ENCODE assay signal across 38 cellular contexts in the genomic region with DNA sequence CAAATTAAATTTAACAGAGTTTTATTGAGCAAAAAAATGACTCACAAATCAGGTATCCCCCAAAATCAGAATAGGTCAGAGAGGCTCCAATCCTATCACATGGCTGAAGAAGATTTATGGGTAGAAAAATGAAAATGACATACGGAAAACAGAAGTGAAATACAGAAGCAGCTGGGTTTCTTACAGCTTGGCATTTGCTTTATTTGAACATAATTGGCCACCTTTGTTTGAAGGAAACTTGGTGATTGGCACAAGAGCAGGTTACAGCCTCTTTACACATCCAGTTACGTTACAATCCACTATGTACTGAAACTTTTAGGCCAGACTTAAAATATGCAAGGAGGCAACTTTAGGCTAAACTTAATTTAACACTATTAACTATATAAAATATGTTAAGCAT. TPM values are rescaled to one million over a fixed set of nuclear protein-coding genes. Genes with fewer than 3 reads are reported as not detected.
"Had no signal": no experiment of that assay in that cellular context is flagged by ENCODE, and none has a peak within 500 bp of the region (broad histone marks: within the 10 kb centered on the region; RNA-seq: fewer than 3 reads in every experiment).

No MANE protein-coding gene starts in this region.

- H3K27me3 ChIP-seq: adrenal gland, ascending aorta, cardiac muscle cell, colonic mucosa, ovary, uterus had no signal

- ATAC-seq: heart right ventricle; naive thymus-derived CD4-positive, alpha-beta T cell; sciatic nerve; stimulated activated naive CD8-positive, alpha-beta T cell treated with anti-CD3 and anti-CD28 coated beads, Interleukin-15, amount 100 ng/mL, for 72 hours had no signal

- H3K4me1 Mint-ChIP-seq: activated CD4-positive, alpha-beta T cell treated with anti-CD3 and anti-CD28 coated beads, Interleukin-2, amount 10 ng/mL, durations not matched to agents 24 days and 14 days; activated naive CD8-positive, alpha-beta T cell treated with anti-CD3 and anti-CD28 coated beads for 36 hours; brain; stimulated activated naive CD8-positive, alpha-beta T cell treated with anti-CD3 and anti-CD28 coated beads, Interleukin-15, amount 100 ng/mL, for 72 hours had no signal

- H3K36me3 ChIP-seq: adrenal gland, ascending aorta, cardiac muscle cell, colonic mucosa, esophagus squamous epithelium, heart right ventricle, ovary, prostate gland, uterus had no signal

- H3K27ac Mint-ChIP-seq: activated CD4-positive, alpha-beta memory T cell treated with anti-CD3 and anti-CD28 coated beads for 36 hours; activated CD4-positive, alpha-beta T cell treated with anti-CD3 and anti-CD28 coated beads, Interleukin-2, amount 10 ng/mL, durations not matched to agents 24 days and 14 days; activated naive CD4-positive, alpha-beta T cell treated with anti-CD3 and anti-CD28 coated beads for 36 hours; activated naive CD8-positive, alpha-beta T cell treated with anti-CD3 and anti-CD28 coated beads for 36 hours; activated T-helper 1 cell treated with anti-CD3 and anti-CD28 coated beads, Interleukin-12 subunit alpha, Interleukin-12 subunit beta, Interleukin-2, Interleukin-4 antibody, amounts not matched to agents 30 ng/mL and 10 ng/mL and 1 ng/mL, durations not matched to agents 14 hours and 24 hours and 36 hours; brain; naive thymus-derived CD4-positive, alpha-beta T cell; stimulated activated naive CD8-positive, alpha-beta T cell treated with anti-CD3 and anti-CD28 coated beads, Interleukin-15, amount 100 ng/mL, for 72 hours; type B pancreatic cell had no signal

- H3K36me3 Mint-ChIP-seq: activated CD4-positive, alpha-beta memory T cell treated with anti-CD3 and anti-CD28 coated beads for 36 hours; activated naive CD8-positive, alpha-beta T cell treated with anti-CD3 and anti-CD28 coated beads for 36 hours; brain; type B pancreatic cell had no signal

- H3K27ac ChIP-seq: adrenal gland, ascending aorta, cardiac muscle cell, colonic mucosa, epithelial cell of prostate, esophagus squamous epithelium, heart right ventricle, ovary, prostate gland, skin epidermis, uterus had no signal

- H3K4me3 ChIP-seq: adrenal gland, ascending aorta, cardiac muscle cell, colonic mucosa, esophagus squamous epithelium, heart right ventricle, ovary, prostate gland, skin epidermis, uterus had no signal

- H3K9me3 Mint-ChIP-seq: activated CD4-positive, alpha-beta memory T cell treated with anti-CD3 and anti-CD28 coated beads for 36 hours; activated CD4-positive, alpha-beta T cell treated with anti-CD3 and anti-CD28 coated beads, Interleukin-2, amount 10 ng/mL, durations not matched to agents 24 days and 14 days; activated naive CD4-positive, alpha-beta T cell treated with anti-CD3 and anti-CD28 coated beads for 36 hours; activated naive CD8-positive, alpha-beta T cell treated with anti-CD3 and anti-CD28 coated beads for 36 hours; activated T-helper 1 cell treated with anti-CD3 and anti-CD28 coated beads, Interleukin-12 subunit alpha, Interleukin-12 subunit beta, Interleukin-2, Interleukin-4 antibody, amounts not matched to agents 30 ng/mL and 10 ng/mL and 1 ng/mL, durations not matched to agents 14 hours and 24 hours and 36 hours; stimulated activated naive CD8-positive, alpha-beta T cell treated with anti-CD3 and anti-CD28 coated beads, Interleukin-15, amount 100 ng/mL, for 72 hours; type B pancreatic cell had no signal

- H3K27me3 Mint-ChIP-seq: activated naive CD8-positive, alpha-beta T cell treated with anti-CD3 and anti-CD28 coated beads for 36 hours; stimulated activated naive CD8-positive, alpha-beta T cell treated with anti-CD3 and anti-CD28 coated beads, Interleukin-15, amount 100 ng/mL, for 72 hours had no signal

- H3K9me3 ChIP-seq: adrenal gland, ascending aorta, colonic mucosa, esophagus squamous epithelium, heart right ventricle, ovary, prostate gland, uterus had no signal

- DNase-seq: activated CD4-positive, alpha-beta memory T cell treated with anti-CD3 and anti-CD28 coated beads for 36 hours; activated CD4-positive, alpha-beta T cell treated with anti-CD3 and anti-CD28 coated beads, Interleukin-2, amount 10 ng/mL, durations not matched to agents 24 days and 14 days; activated CD4-positive, CD25-positive, alpha-beta regulatory T cell treated with anti-CD3 and anti-CD28 coated beads, Interleukin-2, amount 50 U/mL, for 72 hours; activated CD8-positive, alpha-beta memory T cell treated with anti-CD3 and anti-CD28 coated beads, Interleukin-2, amount 50 U/mL, for 4 hours; activated naive CD4-positive, alpha-beta T cell treated with anti-CD3 and anti-CD28 coated beads for 36 hours; activated naive CD8-positive, alpha-beta T cell treated with anti-CD3 and anti-CD28 coated beads for 36 hours; activated T-cell treated with anti-CD3 and anti-CD28 coated beads, Interleukin-2, amount 50 U/mL, for 1 hour; adrenal gland; cerebellar nuclear complex; colonic mucosa; effector CD8-positive, alpha-beta T cell; esophagus squamous epithelium; foreskin melanocyte; heart right ventricle; midbrain; naive thymus-derived CD4-positive, alpha-beta T cell; ovary; retina; stimulated activated CD4-positive, alpha-beta T cell treated with anti-CD3 and anti-CD28 coated beads, Interleukin-12 subunit alpha, Interleukin-12 subunit beta, amount 100 ng/mL, for 4 hours; stimulated activated CD4-positive, alpha-beta T cell treated with anti-CD3 and anti-CD28 coated beads, Interleukin-4, amount 100 ng/mL, for 1 hour; stimulated activated naive CD8-positive, alpha-beta T cell treated with anti-CD3 and anti-CD28 coated beads, Interleukin-15, amount 100 ng/mL, for 72 hours; substantia nigra; uterus had no signal

- H3K4me1 ChIP-seq: adrenal gland, ascending aorta, colonic mucosa, esophagus squamous epithelium, heart right ventricle, prostate gland, uterus had no signal

- H3K4me3 Mint-ChIP-seq: activated CD4-positive, alpha-beta memory T cell treated with anti-CD3 and anti-CD28 coated beads for 36 hours; activated CD4-positive, alpha-beta T cell treated with anti-CD3 and anti-CD28 coated beads, Interleukin-2, amount 10 ng/mL, durations not matched to agents 24 days and 14 days; activated naive CD4-positive, alpha-beta T cell treated with anti-CD3 and anti-CD28 coated beads for 36 hours; activated naive CD8-positive, alpha-beta T cell treated with anti-CD3 and anti-CD28 coated beads for 36 hours; activated T-helper 1 cell treated with anti-CD3 and anti-CD28 coated beads, Interleukin-12 subunit alpha, Interleukin-12 subunit beta, Interleukin-2, Interleukin-4 antibody, amounts not matched to agents 30 ng/mL and 10 ng/mL and 1 ng/mL, durations not matched to agents 14 hours and 24 hours and 36 hours; brain; naive thymus-derived CD4-positive, alpha-beta T cell; stimulated activated naive CD8-positive, alpha-beta T cell treated with anti-CD3 and anti-CD28 coated beads, Interleukin-15, amount 100 ng/mL, for 72 hours; type B pancreatic cell had no signal

RNA-seq across cellular contexts. Expression of a gene that starts 11.7 kb away (rescaled TPM):
- total RNA-seq: activated CD4-positive, alpha-beta memory T cell treated with anti-CD3 and anti-CD28 coated beads for 36 hours; activated CD4-positive, alpha-beta T cell treated with anti-CD3 and anti-CD28 coated beads, Interleukin-2, amount 10 ng/mL, durations not matched to agents 24 days and 14 days; activated CD8-positive, alpha-beta memory T cell treated with anti-CD3 and anti-CD28 coated beads for 36 hours; activated naive CD4-positive, alpha-beta T cell treated with anti-CD3 and anti-CD28 coated beads for 36 hours; activated naive CD8-positive, alpha-beta T cell treated with anti-CD3 and anti-CD28 coated beads for 36 hours; activated T-helper 1 cell treated with anti-CD3 and anti-CD28 coated beads, Interleukin-12 subunit alpha, Interleukin-12 subunit beta, Interleukin-2, Interleukin-4 antibody, amounts not matched to agents 30 ng/mL and 10 ng/mL and 1 ng/mL, durations not matched to agents 14 hours and 24 hours and 36 hours; cardiac muscle cell; dermis microvascular lymphatic vessel endothelial cell; glomerular endothelial cell; kidney epithelial cell had no signal
- polyA plus RNA-seq: cardiac muscle cell; naive thymus-derived CD4-positive, alpha-beta T cell; neural cell had no signal

RNA-seq across cellular contexts. Expression of a gene that starts 20.5 kb away (rescaled TPM):
- total RNA-seq: activated CD4-positive, alpha-beta memory T cell treated with anti-CD3 and anti-CD28 coated beads for 36 hours; activated CD4-positive, alpha-beta T cell treated with anti-CD3 and anti-CD28 coated beads, Interleukin-2, amount 10 ng/mL, durations not matched to agents 24 days and 14 days; activated CD8-positive, alpha-beta memory T cell treated with anti-CD3 and anti-CD28 coated beads for 36 hours; activated naive CD4-positive, alpha-beta T cell treated with anti-CD3 and anti-CD28 coated beads for 36 hours; activated naive CD8-positive, alpha-beta T cell treated with anti-CD3 and anti-CD28 coated beads for 36 hours; activated T-helper 1 cell treated with anti-CD3 and anti-CD28 coated beads, Interleukin-12 subunit alpha, Interleukin-12 subunit beta, Interleukin-2, Interleukin-4 antibody, amounts not matched to agents 30 ng/mL and 10 ng/mL and 1 ng/mL, durations not matched to agents 14 hours and 24 hours and 36 hours; ascending aorta; cardiac muscle cell; colonic mucosa; dermis microvascular lymphatic vessel endothelial cell; esophagus squamous epithelium; glomerular endothelial cell; kidney epithelial cell; lower leg skin; prostate gland had no signal
- polyA plus RNA-seq: cardiac muscle cell; naive thymus-derived CD4-positive, alpha-beta T cell; neural cell had no signal

RNA-seq across cellular contexts. Expression of a gene that starts 26.3 kb away (rescaled TPM):
- total RNA-seq: ascending aorta, cardiac muscle cell, dermis microvascular lymphatic vessel endothelial cell, glomerular endothelial cell had no signal
- polyA plus RNA-seq: adrenal gland, cardiac muscle cell, neural cell had no signal

RNA-seq across cellular contexts. Expression of a gene that starts 53.5 kb away (rescaled TPM):
- total RNA-seq: activated CD4-positive, alpha-beta memory T cell treated with anti-CD3 and anti-CD28 coated beads for 36 hours; activated CD4-positive, alpha-beta T cell treated with anti-CD3 and anti-CD28 coated beads, Interleukin-2, amount 10 ng/mL, durations not matched to agents 24 days and 14 days; activated CD8-positive, alpha-beta memory T cell treated with anti-CD3 and anti-CD28 coated beads for 36 hours; activated naive CD4-positive, alpha-beta T cell treated with anti-CD3 and anti-CD28 coated beads for 36 hours; activated naive CD8-positive, alpha-beta T cell treated with anti-CD3 and anti-CD28 coated beads for 36 hours; activated T-helper 1 cell treated with anti-CD3 and anti-CD28 coated beads, Interleukin-12 subunit alpha, Interleukin-12 subunit beta, Interleukin-2, Interleukin-4 antibody, amounts not matched to agents 30 ng/mL and 10 ng/mL and 1 ng/mL, durations not matched to agents 14 hours and 24 hours and 36 hours; adrenal gland; ascending aorta; cardiac muscle cell; colonic mucosa; dermis microvascular lymphatic vessel endothelial cell; esophagus squamous epithelium; glomerular endothelial cell; heart right ventricle; kidney epithelial cell; lower leg skin; ovary; prostate gland; sciatic nerve; uterus had no signal
- polyA plus RNA-seq: adrenal gland; cardiac muscle cell; naive thymus-derived CD4-positive, alpha-beta T cell; neural cell; ovary had no signal
